30 cellular contexts compared by ENCODE assay signal in the genomic region with DNA sequence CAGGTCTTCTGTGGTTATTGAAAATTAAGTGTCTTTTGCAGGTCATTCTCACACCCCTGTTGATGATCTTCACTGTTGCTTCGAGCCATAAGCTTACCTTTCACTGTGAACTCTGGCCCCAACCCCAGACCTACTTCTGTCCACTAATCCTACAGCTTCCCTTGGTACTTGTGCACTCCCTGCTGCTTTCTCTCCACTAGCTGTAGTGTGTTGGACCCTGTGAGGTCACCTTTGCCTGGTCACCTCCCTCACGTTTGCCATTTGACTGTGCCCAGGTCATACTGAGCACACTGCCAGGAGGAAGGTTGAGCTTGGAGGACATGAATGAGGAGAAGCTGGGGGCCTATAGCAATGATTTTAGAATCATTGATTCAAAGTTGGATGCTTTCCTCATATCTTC.
"Had no signal": no experiment of that assay in that cellular context is flagged by ENCODE, and none has a peak within 500 bp of the region (broad histone marks: within the 10 kb centered on the region; RNA-seq: fewer than 3 reads in every experiment).

No MANE protein-coding gene starts in this region.

- H3K27ac ChIP-seq: ascending aorta, breast epithelium, SJSA1 had no signal

- H3K4me2 ChIP-seq: SK-N-SH had no signal

- H3K36me3 Mint-ChIP-seq: activated naive CD4-positive, alpha-beta T cell treated with anti-CD3 and anti-CD28 coated beads, Interleukin-2, amount 50 U/mL, for 24 hours; activated naive CD8-positive, alpha-beta T cell treated with anti-CD3 and anti-CD28 coated beads, Interleukin-2, amount 10 ng/mL, durations not matched to agents 7 days and 5 days; WTC11 had no signal

- H3K4me3 ChIP-seq: ascending aorta, breast epithelium, SJSA1 had no signal

- H3K27me3 ChIP-seq: ascending aorta, breast epithelium, SJSA1 had no signal

- H3K4me1 ChIP-seq: ascending aorta, breast epithelium had no signal

- H3K9me3 Mint-ChIP-seq: activated CD4-positive, alpha-beta T cell treated with anti-CD3 and anti-CD28 coated beads, Interleukin-2, amount 10 ng/mL, durations not matched to agents 7 days and 5 days; activated naive CD4-positive, alpha-beta T cell treated with anti-CD3 and anti-CD28 coated beads, Interleukin-2, amount 50 U/mL, for 24 hours; activated naive CD8-positive, alpha-beta T cell treated with anti-CD3 and anti-CD28 coated beads, Interleukin-2, amount 10 ng/mL, durations not matched to agents 7 days and 5 days; activated T-helper 2 cell treated with anti-CD3 and anti-CD28 coated beads, Interferon-gamma antibody, Interleukin-2, Interleukin-4, amounts not matched to agents 10 μg/mL and 5 μg/mL and 100 μg/mL, durations not matched to agents 14 hours and 24 hours and 36 hours; T-helper 1 cell treated with Interleukin-12 subunit alpha and Interleukin-12 subunit beta and Interleukin-4 antibody, amounts not matched to agents 30 μg/mL and 1 μg/mL, for 36 hours; T-helper 2 cell treated with Interferon-gamma antibody and Interleukin-4, amounts not matched to agents 5 μg/mL and 100 μg/mL, for 36 hours; WTC11 had no signal

- H3K36me3 ChIP-seq: ascending aorta, breast epithelium, SJSA1 had no signal

- H3K9me3 ChIP-seq: ascending aorta, breast epithelium, SJSA1, SK-N-SH had no signal

- H3K27ac Mint-ChIP-seq: activated CD4-positive, alpha-beta T cell treated with anti-CD3 and anti-CD28 coated beads for 36 hours; activated CD4-positive, alpha-beta T cell treated with anti-CD3 and anti-CD28 coated beads, Interleukin-2, amount 10 ng/mL, durations not matched to agents 7 days and 5 days; activated CD8-positive, alpha-beta T cell treated with anti-CD3 and anti-CD28 coated beads, Interleukin-2, amount 10 ng/mL, durations not matched to agents 7 days and 5 days; activated naive CD4-positive, alpha-beta T cell treated with anti-CD3 and anti-CD28 coated beads, Interleukin-2, amount 50 U/mL, for 24 hours; activated naive CD8-positive, alpha-beta T cell treated with anti-CD3 and anti-CD28 coated beads, Interleukin-2, amount 10 ng/mL, durations not matched to agents 7 days and 5 days; activated T-cell treated with anti-CD3 and anti-CD28 coated beads, Interleukin-2, amount 50 U/mL, for 24 hours; activated T-helper 2 cell treated with anti-CD3 and anti-CD28 coated beads, Interferon-gamma antibody, Interleukin-2, Interleukin-4, amounts not matched to agents 10 μg/mL and 5 μg/mL and 100 μg/mL, durations not matched to agents 14 hours and 24 hours and 36 hours; T-helper 1 cell treated with Interleukin-12 subunit alpha and Interleukin-12 subunit beta and Interleukin-4 antibody, amounts not matched to agents 30 μg/mL and 1 μg/mL, for 36 hours; T-helper 2 cell treated with Interferon-gamma antibody and Interleukin-4, amounts not matched to agents 5 μg/mL and 100 μg/mL, for 36 hours; WTC11 had no signal

- H3K27me3 Mint-ChIP-seq: activated CD4-positive, alpha-beta T cell treated with anti-CD3 and anti-CD28 coated beads for 36 hours; activated CD4-positive, alpha-beta T cell treated with anti-CD3 and anti-CD28 coated beads, Interleukin-2, amount 10 ng/mL, durations not matched to agents 7 days and 5 days; activated naive CD4-positive, alpha-beta T cell treated with anti-CD3 and anti-CD28 coated beads, Interleukin-2, amount 50 U/mL, for 24 hours; activated naive CD8-positive, alpha-beta T cell treated with anti-CD3 and anti-CD28 coated beads, Interleukin-2, amount 10 ng/mL, durations not matched to agents 7 days and 5 days had no signal

- ATAC-seq: activated CD4-positive, alpha-beta T cell treated with anti-CD3 and anti-CD28 coated beads for 36 hours; activated CD4-positive, CD25-positive, alpha-beta regulatory T cell treated with anti-CD3 and anti-CD28 coated beads, Interleukin-2, amount 50 U/mL, for 24 hours; activated CD8-positive, alpha-beta T cell treated with anti-CD3 and anti-CD28 coated beads, Interleukin-2, amount 10 ng/mL, durations not matched to agents 7 days and 5 days; Panc1; WTC11 had no signal

- H3K4me3 Mint-ChIP-seq: activated CD4-positive, alpha-beta T cell treated with anti-CD3 and anti-CD28 coated beads for 36 hours; activated CD4-positive, alpha-beta T cell treated with anti-CD3 and anti-CD28 coated beads, Interleukin-2, amount 10 ng/mL, durations not matched to agents 7 days and 5 days; activated CD8-positive, alpha-beta T cell treated with anti-CD3 and anti-CD28 coated beads, Interleukin-2, amount 10 ng/mL, durations not matched to agents 7 days and 5 days; activated naive CD4-positive, alpha-beta T cell treated with anti-CD3 and anti-CD28 coated beads, Interleukin-2, amount 50 U/mL, for 24 hours; activated naive CD8-positive, alpha-beta T cell treated with anti-CD3 and anti-CD28 coated beads, Interleukin-2, amount 10 ng/mL, durations not matched to agents 7 days and 5 days; activated T-cell treated with anti-CD3 and anti-CD28 coated beads, Interleukin-2, amount 50 U/mL, for 24 hours; T-helper 1 cell treated with Interleukin-12 subunit alpha and Interleukin-12 subunit beta and Interleukin-4 antibody, amounts not matched to agents 30 μg/mL and 1 μg/mL, for 36 hours; T-helper 2 cell treated with Interferon-gamma antibody and Interleukin-4, amounts not matched to agents 5 μg/mL and 100 μg/mL, for 36 hours; WTC11 had no signal

- DNase-seq: activated CD4-positive, alpha-beta T cell treated with anti-CD3 and anti-CD28 coated beads for 36 hours; activated CD4-positive, alpha-beta T cell treated with anti-CD3 and anti-CD28 coated beads, Interleukin-2, amount 10 ng/mL, durations not matched to agents 7 days and 5 days; activated CD4-positive, alpha-beta T cell treated with anti-CD3 and anti-CD28 coated beads, Interleukin-2, amount 50 U/mL, for 48 hours; activated CD8-positive, alpha-beta T cell treated with anti-CD3 and anti-CD28 coated beads, Interleukin-2, amount 10 ng/mL, durations not matched to agents 7 days and 5 days; activated gamma-delta T cell; activated naive CD4-positive, alpha-beta T cell treated with Interleukin-2 at 50 U/mL for 16 hours; activated naive CD8-positive, alpha-beta T cell treated with anti-CD3 and anti-CD28 coated beads, Interleukin-2, amount 10 ng/mL, durations not matched to agents 7 days and 5 days; activated T-cell treated with anti-CD3 and anti-CD28 coated beads, Interleukin-2, amount 50 U/mL, for 24 hours; amygdala; central memory CD4-positive, alpha-beta T cell; Karpas-422; NCI-H1105 treated with DMSO at 0.1 percent for 48 hours; NCI-H1436; NCI-H1694; NCI-H1930; NCI-H2081 treated with DMSO at 0.1 percent for 48 hours; NCI-H345; NCI-H524 treated with DMSO at 0.1 percent for 48 hours; SHP77 treated with DMSO at 0.1 percent for 48 hours; SK-N-SH had no signal

- H3K4me1 Mint-ChIP-seq: activated CD4-positive, alpha-beta T cell treated with anti-CD3 and anti-CD28 coated beads for 36 hours; activated CD4-positive, alpha-beta T cell treated with anti-CD3 and anti-CD28 coated beads, Interleukin-2, amount 10 ng/mL, durations not matched to agents 7 days and 5 days; activated naive CD4-positive, alpha-beta T cell treated with anti-CD3 and anti-CD28 coated beads, Interleukin-2, amount 50 U/mL, for 24 hours; activated naive CD8-positive, alpha-beta T cell treated with anti-CD3 and anti-CD28 coated beads, Interleukin-2, amount 10 ng/mL, durations not matched to agents 7 days and 5 days had no signal

- H3K9ac ChIP-seq: SK-N-SH had no signal
